15 cellular contexts compared by ENCODE assay signal in the genomic region with DNA sequence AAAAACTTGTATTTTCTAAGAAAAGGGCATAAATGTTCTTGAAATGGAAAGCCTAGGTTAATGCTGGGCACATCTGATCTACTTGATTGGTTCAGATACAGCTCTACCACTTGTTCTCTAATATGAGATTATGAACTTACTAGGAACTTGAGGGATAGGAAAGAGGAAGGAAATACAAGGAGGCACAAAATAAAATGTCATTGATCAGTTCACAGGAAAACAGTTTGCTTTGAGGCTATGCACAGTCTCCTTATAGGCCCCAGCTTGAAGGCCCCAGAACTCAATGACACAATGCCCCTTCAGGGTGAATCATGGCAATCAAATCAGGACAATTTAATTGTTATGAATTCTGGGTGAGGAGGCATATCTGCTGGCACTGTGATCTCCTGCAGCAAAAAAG. TPM values are rescaled to one million over a fixed set of nuclear protein-coding genes. Genes with fewer than 3 reads are reported as not detected.
DNase-seq lines count a peak whose midpoint lies in the region; ATAC-seq and TF ChIP-seq lines count a peak whose summit lies in the region.
"Had no signal": no experiment of that assay in that cellular context is flagged by ENCODE, and none has a peak within 500 bp of the region (broad histone marks: within the 10 kb centered on the region; RNA-seq: fewer than 3 reads in every experiment).

No MANE protein-coding gene starts in this region.

- no peak for ATAC-seq in activated T-cell treated with anti-CD3 and anti-CD28 coated beads, Interleukin-2, amount 50 U/mL, for 72 hours (replicated peaks in 1 of 2)
- ATAC-seq in activated naive CD8-positive, alpha-beta T cell treated with anti-CD3 and anti-CD28 coated beads, Interleukin-2, amount 10 ng/mL, durations not matched to agents 7 days and 5 days (ENCODE audit: low read depth): no peak
- no peak for ATAC-seq in thoracic aorta (ENCODE audit: insufficient number of reproducible peaks, low FRiP score, low read depth)
- no peak for ATAC-seq in HG03139 (IDR thresholded peaks at IDR 0.05; ENCODE audit: unreplicated experiment)
- ATAC-seq: Panc1 had no signal

- peaks cover 40 to 64% of the 10 kb centered on the region in 2 donors for H3K36me3 ChIP-seq in muscle layer of duodenum (ENCODE audit: control insufficient read depth in 1 of 2, insufficient read depth in 2 of 2, low read length in 2 of 2)
- H3K36me3 ChIP-seq in thoracic aorta: peaks cover 50% of the 10 kb centered on the region

- H3K4me1 ChIP-seq in muscle layer of duodenum (ENCODE audit: control insufficient read depth in 1 of 2, insufficient read depth in 2 of 2, low read length in 2 of 2) (peaks cover 0 to 26% of the 10 kb centered on the region in 2 donors), thoracic aorta (ENCODE audit: control insufficient read depth in 1 of 2, low read depth in 2 of 2) (peaks cover 30 to 55% of the 10 kb centered on the region in 2 donors)

- POLR2A ChIA-PET in activated naive CD8-positive, alpha-beta T cell treated with anti-CD3 and anti-CD28 coated beads, Interleukin-2, amount 10 ng/mL, durations not matched to agents 7 days and 5 days (lab: Charles Lee): interaction anchor here (0.6 kb wide), 1 partner anchor 75 kb away, joined by 4 read pairs; no protein-coding TSS in a partner anchor

- peak overlapping the region; percentile 55 for H3K27ac Mint-ChIP-seq in activated T-cell treated with anti-CD3 and anti-CD28 coated beads, Interleukin-2, amount 50 U/mL, for 72 hours
- peak overlapping the region; percentile 23 for H3K27ac Mint-ChIP-seq in activated naive CD8-positive, alpha-beta T cell treated with anti-CD3 and anti-CD28 coated beads, Interleukin-2, amount 10 ng/mL, durations not matched to agents 7 days and 5 days

- no peaks in the 10 kb centered on the region for H3K9me3 Mint-ChIP-seq in activated T-cell treated with anti-CD3 and anti-CD28 coated beads, Interleukin-2, amount 50 U/mL, for 72 hours
- H3K9me3 Mint-ChIP-seq in activated naive CD8-positive, alpha-beta T cell treated with anti-CD3 and anti-CD28 coated beads, Interleukin-2, amount 10 ng/mL, durations not matched to agents 7 days and 5 days: no peaks in the 10 kb centered on the region
- H3K9me3 Mint-ChIP-seq: CD4-positive, CD25-positive, alpha-beta regulatory T cell had no signal

- H3K4me3 Mint-ChIP-seq in activated T-cell treated with anti-CD3 and anti-CD28 coated beads, Interleukin-2, amount 50 U/mL, for 72 hours: no peak overlapping the region
- no peak overlapping the region for H3K4me3 Mint-ChIP-seq in activated naive CD8-positive, alpha-beta T cell treated with anti-CD3 and anti-CD28 coated beads, Interleukin-2, amount 10 ng/mL, durations not matched to agents 7 days and 5 days
- H3K4me3 Mint-ChIP-seq: CD4-positive, CD25-positive, alpha-beta regulatory T cell had no signal

- H3K27me3 Mint-ChIP-seq in activated T-cell treated with anti-CD3 and anti-CD28 coated beads, Interleukin-2, amount 50 U/mL, for 72 hours (ENCODE audit: low read depth): no peaks in the 10 kb centered on the region
- no peaks in the 10 kb centered on the region for H3K27me3 Mint-ChIP-seq in activated naive CD8-positive, alpha-beta T cell treated with anti-CD3 and anti-CD28 coated beads, Interleukin-2, amount 10 ng/mL, durations not matched to agents 7 days and 5 days
- H3K27me3 Mint-ChIP-seq: CD4-positive, CD25-positive, alpha-beta regulatory T cell had no signal

- H3K27me3 ChIP-seq in muscle layer of duodenum (ENCODE audit: low read depth, low read length): no peaks in the 10 kb centered on the region
- no peaks in the 10 kb centered on the region for H3K27me3 ChIP-seq in thoracic aorta (replicated peaks; ENCODE audit: insufficient read depth)

- no peaks in the 10 kb centered on the region for H3K9me3 ChIP-seq in muscle layer of duodenum (ENCODE audit: control insufficient read depth in 1 of 2, low read length in 2 of 2)
- no peaks in the 10 kb centered on the region for H3K9me3 ChIP-seq in thoracic aorta

- no peak overlapping the region for H3K4me3 ChIP-seq in muscle layer of duodenum (ENCODE audit: low read depth in 1 of 2, low read length in 2 of 2)
- H3K4me3 ChIP-seq in thoracic aorta: no peak overlapping the region

- H3K36me3 Mint-ChIP-seq in activated T-cell treated with anti-CD3 and anti-CD28 coated beads, Interleukin-2, amount 50 U/mL, for 72 hours (ENCODE audit: insufficient read depth in 2 of 2): peaks cover 5 to 13% of the 10 kb centered on the region in 2 donors
- peaks cover 20% of the 10 kb centered on the region for H3K36me3 Mint-ChIP-seq in activated naive CD8-positive, alpha-beta T cell treated with anti-CD3 and anti-CD28 coated beads, Interleukin-2, amount 10 ng/mL, durations not matched to agents 7 days and 5 days

- no peak for TF ChIP-seq CTCF in thoracic aorta (IDR thresholded peaks at IDR 0.05)

- no peaks in the 10 kb centered on the region for H3K4me1 Mint-ChIP-seq in activated T-cell treated with anti-CD3 and anti-CD28 coated beads, Interleukin-2, amount 50 U/mL, for 72 hours (ENCODE audit: low read depth)
- H3K4me1 Mint-ChIP-seq in activated naive CD8-positive, alpha-beta T cell treated with anti-CD3 and anti-CD28 coated beads, Interleukin-2, amount 10 ng/mL, durations not matched to agents 7 days and 5 days: peaks cover 3% of the 10 kb centered on the region

- no peak for DNase-seq in activated T-cell treated with anti-CD3 and anti-CD28 coated beads, Interleukin-2, amount 50 U/mL, for 72 hours
- DNase-seq in activated T-cell treated with anti-CD3 and anti-CD28 coated beads, Interleukin-2, amount 50 U/mL, for 48 hours: no peak
- no peak for DNase-seq in activated naive CD8-positive, alpha-beta T cell treated with anti-CD3 and anti-CD28 coated beads, Interleukin-2, amount 10 ng/mL, durations not matched to agents 7 days and 5 days
- DNase-seq in thoracic aorta (ENCODE audit: low spot score) (no peak), T-helper 1 cell (no peak), hippocampal formation (lab: John Stamatoyannopoulos, UW) (no peak)
- DNase-seq: amniotic stem cell, foreskin melanocyte, mammary epithelial cell, NCI-H1048, NCI-H526 treated with DMSO at 0.1 percent for 48 hours had no signal

- peak overlapping the region; percentile 24 for H3K27ac ChIP-seq in muscle layer of duodenum (ENCODE audit: low read length)
- peak overlapping the region; percentile 55 to 69 for H3K27ac ChIP-seq in thoracic aorta

RNA-seq across cellular contexts. Expression of gene NXPH3, which starts 27.1 kb away (rescaled TPM):
- 1 to 10 TPM in 1 of 2 donors, under 1 TPM in 1; 0.44 to 1.2 TPM for total RNA-seq in activated T-cell treated with anti-CD3 and anti-CD28 coated beads, Interleukin-2, amount 50 U/mL, for 72 hours
- total RNA-seq in activated naive CD8-positive, alpha-beta T cell treated with anti-CD3 and anti-CD28 coated beads, Interleukin-2, amount 10 ng/mL, durations not matched to agents 7 days and 5 days: under 1 TPM in 1 of 2 experiments, not detected in 1; 0.14 TPM
- 100 to 1,000 TPM in 1 of 2 donors, 10 to 100 TPM in 1; 61.7 to 131 TPM for total RNA-seq in thoracic aorta
- total RNA-seq: CD4-positive, CD25-positive, alpha-beta regulatory T cell had no signal

Comparison
In these comparisons a context has a peak if more than half of its experiments do, and no peak if none do; other contexts are left out.
1. RNA of gene NXPH3, which starts 27.1 kb away (total RNA-seq): 61.7 to 131 TPM in thoracic aorta; 0.44 to 1.2 TPM in activated T-cell treated with anti-CD3 and anti-CD28 coated beads, Interleukin-2, amount 50 U/mL, for 72 hours and 0.14 TPM in activated naive CD8-positive, alpha-beta T cell treated with anti-CD3 and anti-CD28 coated beads, Interleukin-2, amount 10 ng/mL, durations not matched to agents 7 days and 5 days; every median in the first group is over 10 times any median in the second.